8 cellular contexts compared by ENCODE assay signal in the genomic region with DNA sequence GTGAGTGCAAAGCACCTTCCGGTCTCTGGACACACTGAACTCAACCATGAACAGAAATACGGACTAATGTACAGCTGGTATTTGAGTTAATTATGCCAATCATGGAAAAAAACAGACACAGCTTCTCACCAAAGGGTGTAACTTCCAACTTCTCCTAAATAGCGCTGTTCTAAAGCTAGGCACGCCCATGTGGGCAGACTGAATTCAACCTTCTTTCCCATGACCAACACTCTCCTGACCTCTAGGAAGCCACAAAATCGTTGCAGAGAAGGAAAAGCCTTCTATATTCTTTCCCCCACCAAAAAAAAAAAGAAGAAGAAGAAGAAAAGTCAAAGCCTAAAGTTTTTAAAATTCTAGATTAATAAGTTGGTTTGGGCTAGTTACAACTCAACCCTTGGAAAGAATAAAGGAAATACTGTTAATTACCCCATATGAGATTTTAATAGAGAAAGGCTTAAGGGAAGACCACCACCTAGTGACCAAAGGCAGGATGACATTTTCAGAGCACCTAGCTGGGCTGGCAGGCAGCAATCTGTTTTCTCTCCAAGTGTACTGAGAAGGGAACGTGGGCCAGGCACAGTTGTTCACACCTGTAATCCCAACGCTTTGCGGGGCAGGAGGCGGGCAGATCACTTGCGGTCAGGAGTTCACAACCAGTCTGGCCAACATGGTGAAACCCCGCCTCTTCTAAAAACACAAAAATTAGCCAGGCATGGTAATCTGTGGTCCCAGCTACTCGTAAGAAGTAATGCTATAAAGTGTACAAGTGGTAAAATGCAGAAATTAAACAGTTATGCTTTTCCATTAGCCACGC. TPM values are rescaled to one million over a fixed set of nuclear protein-coding genes. Genes with fewer than 3 reads are reported as not detected.
DNase-seq lines count a peak whose midpoint lies in the region; ATAC-seq, FAIRE-seq and TF ChIP-seq lines count a peak whose summit lies in the region.
"Not testable (repeated sequence)": the region's sequence is repeated elsewhere in the genome, so short reads cannot be mapped to it uniquely, and the experiment has no call there.

No MANE protein-coding gene starts in this region.

- H3K9me3 ChIP-seq in A549; Peyer's patch; endothelial cell of umbilical vein (replicated peaks; ENCODE audit: control insufficient read depth, insufficient read depth, low read length): not testable (repeated sequence)

- not testable (repeated sequence) for H3K4me1 Mint-ChIP-seq in activated T-helper 17 cell treated with anti-CD3 and anti-CD28 coated beads, Interleukin-2, amount 50 U/mL, for 72 hours; progenitor cell of endocrine pancreas (ENCODE audit: low read depth)

- not testable (repeated sequence) for H3K4me2 ChIP-seq in A549; endothelial cell of umbilical vein (ENCODE audit: insufficient read depth, low read length)

- TF ChIP-seq POLR2A in A549 (IDR thresholded peaks at IDR 0.05; ENCODE audit: low read length); NB4 (IDR thresholded peaks at IDR 0.05; ENCODE audit: extremely low read depth, insufficient read length); Peyer's patch (IDR thresholded peaks at IDR 0.05); endothelial cell of umbilical vein (IDR thresholded peaks at IDR 0.05; ENCODE audit: low read depth, low read length): not testable (repeated sequence)

- not testable (repeated sequence) for H2AFZ ChIP-seq in endothelial cell of umbilical vein (ENCODE audit: low read depth, low read length)

- CTCF ChIA-PET in A549 (lab: Yijun Ruan, JAX) (interaction anchor here (0.5 to 1.1 kb wide), 12 partner anchors 75 to 1016 kb away, joined by 3 to 4 read pairs (median 3); no protein-coding TSS in a partner anchor), endothelial cell of umbilical vein (lab: Charles Lee) (interaction anchor here (0.6 to 1.0 kb wide), 6 partner anchors 10 to 145 kb away, joined by 3 to 19 read pairs (median 4); no protein-coding TSS in a partner anchor)

- not testable (repeated sequence) for H3K27me3 Mint-ChIP-seq in activated T-helper 17 cell treated with anti-CD3 and anti-CD28 coated beads, Interleukin-2, amount 50 U/mL, for 72 hours; progenitor cell of endocrine pancreas

- peak; percentile 66 to 67 for TF ChIP-seq RAD21 in A549 (conservative IDR thresholded peaks at IDR 0.05 in 1 of 2, IDR thresholded peaks at IDR 0.05 in 1 of 2)

- not testable (repeated sequence) for H3K27ac ChIP-seq in A549; endothelial cell of umbilical vein (ENCODE audit: insufficient read depth, low read depth, low read length)
- peak overlapping the region in 1 of 4 donors; percentile 22 for H3K27ac ChIP-seq in Peyer's patch

- H3K27ac Mint-ChIP-seq in activated T-helper 17 cell treated with anti-CD3 and anti-CD28 coated beads, Interleukin-2, amount 50 U/mL, for 72 hours; progenitor cell of endocrine pancreas: not testable (repeated sequence)

- not testable (repeated sequence) for H4K20me1 ChIP-seq in endothelial cell of umbilical vein (replicated peaks; ENCODE audit: control insufficient read depth, extremely low read depth, insufficient read depth, low read length)

- not testable (repeated sequence) for H3K9ac ChIP-seq in endothelial cell of umbilical vein (replicated peaks; ENCODE audit: extremely low read depth, insufficient read depth, low read length)

- not testable (repeated sequence) for H3K27me3 ChIP-seq in Peyer's patch; endothelial cell of umbilical vein (ENCODE audit: control insufficient read depth in 2 of 2, insufficient read depth in 2 of 2, low read length in 2 of 2)

- intact Hi-C loops in endothelial cell of umbilical vein (cut with micrococcal nuclease), result loop anchor here (10.0 kb wide), 1 partner anchor 97 kb away; no protein-coding TSS in a partner anchor

- TF ChIP-seq EP300 in A549 (IDR thresholded peaks at IDR 0.05), result not testable (repeated sequence)

- not testable (repeated sequence) for FAIRE-seq in A549 (lab: Jason Lieb, UNC); endothelial cell of umbilical vein (lab: Jason Lieb, UNC)

- DNase-seq in A549 (ENCODE audit: low read depth in 1 of 2, low spot score in 1 of 2), result peak in 1 of 2 experiments; percentile 64
- DNase-seq in GM12864 (ENCODE audit: low read depth); progenitor cell of endocrine pancreas (ENCODE audit: low spot score, unreplicated experiment): not testable (repeated sequence)
- peak; percentile 44 for DNase-seq in NB4 (ENCODE audit: low read depth)
- peak in 2 of 3 donors; percentile 3 to 48 for DNase-seq in Peyer's patch
- DNase-seq in endothelial cell of umbilical vein (ENCODE audit: low read depth, low spot score), result peak; percentile 51
- DNase-seq in kidney glomerular epithelial cell (lab: John Stamatoyannopoulos, UW), result peak; percentile 48

- not testable (repeated sequence) for H3K9me3 Mint-ChIP-seq in activated T-helper 17 cell treated with anti-CD3 and anti-CD28 coated beads, Interleukin-2, amount 50 U/mL, for 72 hours; progenitor cell of endocrine pancreas (ENCODE audit: low read depth)

- not testable (repeated sequence) for H3K36me3 ChIP-seq in Peyer's patch; endothelial cell of umbilical vein (ENCODE audit: control insufficient read depth in 2 of 2, extremely low read depth in 1 of 2, insufficient read depth in 2 of 2, low read length in 2 of 2)

- peak; percentile 64 for TF ChIP-seq CTCF in A549 (IDR thresholded peaks at IDR 0.05)
- peak; percentile 45 for TF ChIP-seq CTCF in GM12864 (IDR thresholded peaks at IDR 0.05; ENCODE audit: low read depth, low read length, missing control alignments)
- peak; percentile 26 for TF ChIP-seq CTCF in NB4 (IDR thresholded peaks at IDR 0.05; ENCODE audit: low read depth, low read length)
- TF ChIP-seq CTCF in Peyer's patch (IDR thresholded peaks at IDR 0.05), result peak in 5 of 6 experiments; percentile 25 to 47 (median 39)
- TF ChIP-seq CTCF in endothelial cell of umbilical vein (IDR thresholded peaks at IDR 0.05; ENCODE audit: extremely low read depth in 1 of 2, insufficient read depth in 1 of 2, low read depth in 1 of 2, low read length in 2 of 2), result peak in 1 of 2 donors; percentile 46
- peak; percentile 57 for TF ChIP-seq CTCF in progenitor cell of endocrine pancreas (IDR thresholded peaks at IDR 0.05; ENCODE audit: unreplicated experiment)

- WGBS in A549 (ENCODE audit: missing lambda C conversion rate), result 52% methylated on average over 13 of the region's 13 CpGs

- not testable (repeated sequence) for H3K4me3 ChIP-seq in A549; GM12864 (ENCODE audit: low read depth, low read length); NB4 (ENCODE audit: low read depth, low read length); Peyer's patch; endothelial cell of umbilical vein (replicated peaks in 1 of 3; ENCODE audit: insufficient read depth in 1 of 3, low read depth in 1 of 3, low read length in 3 of 3)

- not testable (repeated sequence) for BruUV-seq in endothelial cell of umbilical vein (replicated peaks; lab: Mats Ljungman, UMichigan)

- peaks cover 48% of the 10 kb centered on the region for H3K36me3 Mint-ChIP-seq in activated T-helper 17 cell treated with anti-CD3 and anti-CD28 coated beads, Interleukin-2, amount 50 U/mL, for 72 hours (ENCODE audit: low read depth)
- H3K36me3 Mint-ChIP-seq in progenitor cell of endocrine pancreas (ENCODE audit: insufficient read depth), result not testable (repeated sequence)

- POLR2A ChIA-PET in A549 (lab: Yijun Ruan, JAX), result interaction anchor here (1.2 kb wide), 1 partner anchor 144 kb away, joined by 3 read pairs; no protein-coding TSS in a partner anchor
- POLR2A ChIA-PET in endothelial cell of umbilical vein (lab: Charles Lee), result not testable (repeated sequence)

- dilution Hi-C loops in endothelial cell of umbilical vein (cut with MboI; ENCODE audit: extremely low pct_ligation_motif_present, low sequenced_read_pairs), result not testable (repeated sequence)

- ATAC-seq in A549, result peak; percentile 89 to 93
- ATAC-seq in activated T-helper 17 cell treated with anti-CD3 and anti-CD28 coated beads, Interleukin-2, amount 50 U/mL, for 72 hours (replicated peaks), result peak; percentile 55

- H3K9me1 ChIP-seq in endothelial cell of umbilical vein (replicated peaks; ENCODE audit: control insufficient read depth, extremely low read depth, insufficient read depth, low read length), result not testable (repeated sequence)

- not testable (repeated sequence) for H3K79me2 ChIP-seq in endothelial cell of umbilical vein (ENCODE audit: control insufficient read depth, insufficient read depth, low read length)

- H3K4me1 ChIP-seq in A549; Peyer's patch; endothelial cell of umbilical vein (ENCODE audit: control insufficient read depth, extremely low read depth, insufficient read depth, low read length): not testable (repeated sequence)

- not testable (repeated sequence) for H3K4me3 Mint-ChIP-seq in activated T-helper 17 cell treated with anti-CD3 and anti-CD28 coated beads, Interleukin-2, amount 50 U/mL, for 72 hours; progenitor cell of endocrine pancreas (ENCODE audit: low read depth)

RNA-seq across cellular contexts. Expression of gene NPIPB4, which starts 55.8 kb away (rescaled TPM):
- polyA plus RNA-seq in A549 (2011; rRNA removed), result 20.9 and 30.5 TPM in 2 replicates
- 7.7 and 15.2 TPM in 2 replicates for polyA plus RNA-seq in A549 (2012; cell fraction: cytosol; rRNA removed)
- polyA plus RNA-seq in A549 (2012; cell fraction: nucleus; rRNA removed), result 58.6 and 116 TPM in 2 replicates
- 24.4 to 29.2 TPM (median 25.5 TPM) in 3 replicates for polyA plus RNA-seq in A549 (2017; fragmentation: RNase III; extraction: RNeasy Plus Mini Kit Qiagen cat#74134 plus additional on column Dnase treatment)
- 40.7 and 49.7 TPM in 2 replicates for polyA minus RNA-seq in A549 (2011; rRNA and poly(A)+ RNA removed)
- total RNA-seq in Peyer's patch, result 100 to 1,000 TPM; 120 to 342 (median 219) TPM
- total RNA-seq in activated T-helper 17 cell treated with anti-CD3 and anti-CD28 coated beads, Interleukin-2, amount 50 U/mL, for 72 hours, result 100 to 1,000 TPM; 187 to 263 TPM
- total RNA-seq in endothelial cell of umbilical vein, result 225 and 282 TPM in 2 replicates
- 15.5 and 36.1 TPM in 2 replicates for polyA plus RNA-seq in endothelial cell of umbilical vein
- polyA plus RNA-seq in endothelial cell of umbilical vein (2011; cell fraction: cytosol; rRNA removed), result 16.1 and 18.8 TPM in 2 replicates
- polyA plus RNA-seq in endothelial cell of umbilical vein (2011; cell fraction: nucleus; rRNA removed), result 274 and 291 TPM in 2 replicates
- 37.1 and 41.3 TPM in 2 replicates for polyA plus RNA-seq in endothelial cell of umbilical vein (2012)
- polyA minus RNA-seq in endothelial cell of umbilical vein, result 218 and 266 TPM in 2 replicates
- polyA minus RNA-seq in endothelial cell of umbilical vein (2011; cell fraction: cytosol; rRNA and poly(A)+ RNA removed), result 27.2 TPM
- 225 and 363 TPM in 2 replicates for polyA minus RNA-seq in endothelial cell of umbilical vein (2011; cell fraction: nucleus; rRNA and poly(A)+ RNA removed)
- total RNA-seq in progenitor cell of endocrine pancreas, result 149 and 177 TPM in 2 replicates
